ENCODE assay signal across 9 cellular contexts in genomic region chr1:218164111-218164929, GRCh38.
DNase-seq lines count a peak whose midpoint lies in the region; ATAC-seq and TF ChIP-seq lines count a peak whose summit lies in the region.
"Had no signal": no experiment of that assay in that cellular context is flagged by ENCODE, and none has a peak within 500 bp of the region (broad histone marks: within the 10 kb centered on the region; RNA-seq: fewer than 3 reads in every experiment).

No MANE protein-coding gene starts in this region.

- H3K36me3 Mint-ChIP-seq in brain: no peaks in the 10 kb centered on the region
- H3K36me3 Mint-ChIP-seq in stimulated activated naive CD8-positive, alpha-beta T cell treated with anti-CD3 and anti-CD28 coated beads, Interleukin-15, Interleukin-2, amounts not matched to agents 100 ng/mL and 50 ng/mL, for 24 hours (ENCODE audit: low read depth): no peaks in the 10 kb centered on the region

- DNase-seq in activated CD4-positive, alpha-beta T cell treated with anti-CD3 and anti-CD28 coated beads for 48 hours: peak; percentile 8
- DNase-seq in activated CD4-positive, alpha-beta T cell treated with anti-CD3 and anti-CD28 coated beads for 1 hour: no peak
- DNase-seq in NCI-H510A treated with DMSO at 0.1 percent for 48 hours (lab: John Stamatoyannopoulos, UW) (peak; percentile 58), kidney tubule cell (ENCODE audit: low spot score) (peak; percentile 7), C1 segment of cervical spinal cord (lab: John Stamatoyannopoulos, UW) (no peak)
- DNase-seq: DND-41 had no signal

- peaks cover 80% of the 10 kb centered on the region for H3K27me3 Mint-ChIP-seq in brain
- peaks cover 52% of the 10 kb centered on the region for H3K27me3 Mint-ChIP-seq in stimulated activated naive CD8-positive, alpha-beta T cell treated with anti-CD3 and anti-CD28 coated beads, Interleukin-15, Interleukin-2, amounts not matched to agents 100 ng/mL and 50 ng/mL, for 24 hours

- peak; percentile 41 for ATAC-seq in HG02798 (IDR thresholded peaks at IDR 0.05; ENCODE audit: poor library complexity, unreplicated experiment)

- H3K27ac Mint-ChIP-seq in brain: peak overlapping the region in 2 of 5 experiments; percentile 39 to 67
- peak overlapping the region; percentile 58 for H3K27ac Mint-ChIP-seq in stimulated activated naive CD8-positive, alpha-beta T cell treated with anti-CD3 and anti-CD28 coated beads, Interleukin-15, Interleukin-2, amounts not matched to agents 100 ng/mL and 50 ng/mL, for 24 hours

- peak overlapping the region; percentile 79 to 85 (median 82) for H3K4me3 Mint-ChIP-seq in brain
- peak overlapping the region; percentile 79 for H3K4me3 Mint-ChIP-seq in stimulated activated naive CD8-positive, alpha-beta T cell treated with anti-CD3 and anti-CD28 coated beads, Interleukin-15, Interleukin-2, amounts not matched to agents 100 ng/mL and 50 ng/mL, for 24 hours

- H3K9me3 Mint-ChIP-seq in brain: peaks cover 0 to 2% (median 0%) of the 10 kb centered on the region in 5 experiments
- H3K9me3 Mint-ChIP-seq in stimulated activated naive CD8-positive, alpha-beta T cell treated with anti-CD3 and anti-CD28 coated beads, Interleukin-15, Interleukin-2, amounts not matched to agents 100 ng/mL and 50 ng/mL, for 24 hours: no peaks in the 10 kb centered on the region

- peak in 1 of 2 experiments; percentile 34 for TF ChIP-seq CTCF in brain (conservative IDR thresholded peaks at IDR 0.05)

- peaks cover 18% of the 10 kb centered on the region for H3K4me1 Mint-ChIP-seq in brain
- peaks cover 13% of the 10 kb centered on the region for H3K4me1 Mint-ChIP-seq in stimulated activated naive CD8-positive, alpha-beta T cell treated with anti-CD3 and anti-CD28 coated beads, Interleukin-15, Interleukin-2, amounts not matched to agents 100 ng/mL and 50 ng/mL, for 24 hours (ENCODE audit: low read depth)

Comparison
In these comparisons a context has a peak if more than half of its experiments do, and no peak if none do; other contexts are left out.
1. DNase-seq: peak in activated CD4-positive, alpha-beta T cell treated with anti-CD3 and anti-CD28 coated beads for 48 hours (single experiment), NCI-H510A treated with DMSO at 0.1 percent for 48 hours (single experiment) and kidney tubule cell (single experiment); none in activated CD4-positive, alpha-beta T cell treated with anti-CD3 and anti-CD28 coated beads for 1 hour (single experiment) and C1 segment of cervical spinal cord (0 of 14).